3 cellular contexts compared by ENCODE assay signal in genomic region chr11:94322501-94322900, GRCh38. TPM values are rescaled to one million over a fixed set of nuclear protein-coding genes. Genes with fewer than 3 reads are reported as not detected.
"Had no signal": no experiment of that assay in that cellular context is flagged by ENCODE, and none has a peak within 500 bp of the region (broad histone marks: within the 10 kb centered on the region; RNA-seq: fewer than 3 reads in every experiment).

No MANE protein-coding gene starts in this region.

- DNase-seq: GDM1, GF-D8 had no signal

- ATAC-seq: GM12878 had no signal

- H3K4me3 ChIP-seq: GM12878 had no signal

RNA-seq across cellular contexts. Expression of gene IZUMO1R, which starts 18.1 kb away (rescaled TPM):
- total RNA-seq: GM12878 had no signal
- polyA plus RNA-seq: GM12878 had no signal
